Comparison of ENCODE assay signal across 8 cellular contexts in the genomic region with DNA sequence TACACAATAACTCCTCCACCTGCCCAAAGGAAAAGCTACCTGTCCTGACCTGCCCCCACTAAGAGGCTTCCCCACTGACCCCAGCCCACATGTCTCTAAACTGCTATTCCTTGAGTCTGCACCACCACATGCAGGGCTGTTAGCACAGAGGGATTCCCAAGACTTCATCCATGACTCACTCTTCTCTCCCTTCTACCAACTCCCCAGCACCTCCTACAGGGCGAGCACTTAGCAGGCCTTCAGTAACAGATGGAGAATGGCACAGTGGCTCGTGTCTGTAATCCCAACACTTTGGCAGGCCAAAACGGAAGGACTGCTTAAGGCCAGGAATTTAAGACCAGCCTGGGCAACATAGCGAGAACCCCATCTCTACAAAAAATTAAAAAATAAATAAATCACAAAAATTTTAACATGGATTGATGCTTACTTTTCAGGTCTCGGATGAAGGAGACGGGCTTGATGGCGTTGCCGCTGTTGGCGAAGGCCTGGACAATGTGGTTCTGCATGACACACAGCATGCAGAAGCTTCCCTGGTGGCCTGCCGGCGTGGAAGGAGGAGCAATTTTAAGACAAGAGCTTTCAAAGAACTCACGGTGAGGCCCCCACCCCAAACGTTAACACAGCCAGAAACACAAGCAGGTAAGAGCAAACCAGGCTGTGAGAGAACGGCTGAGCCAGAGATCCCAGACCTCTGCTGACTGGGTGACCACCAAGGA. TPM values are rescaled to one million over a fixed set of nuclear protein-coding genes. Genes with fewer than 3 reads are reported as not detected.
DNase-seq lines count a peak whose midpoint lies in the region; ATAC-seq and TF ChIP-seq lines count a peak whose summit lies in the region.

No MANE protein-coding gene starts in this region.

- peaks cover 67% of the 10 kb centered on the region for H3K4me1 Mint-ChIP-seq in CD4-positive, alpha-beta T cell (ENCODE audit: low read depth)

- WGBS in hepatocyte (ENCODE audit: low lambda C conversion rate, missing lambda C conversion rate) = 95% methylated on average over 14 of the region's 14 CpGs

- POLR2A ChIA-PET in CD4-positive, alpha-beta T cell (lab: Charles Lee) = interaction anchor here (2.2 kb wide), 1 partner anchor 9 kb away, joined by 10 read pairs; no protein-coding TSS in a partner anchor

- H3K36me3 Mint-ChIP-seq in CD4-positive, alpha-beta T cell (ENCODE audit: low read depth) = peaks cover 99% of the 10 kb centered on the region

- H3K27me3 ChIP-seq in CD4-positive, alpha-beta T cell (ENCODE audit: control insufficient read depth, insufficient read depth, low read length) = no peaks in the 10 kb centered on the region
- H3K27me3 ChIP-seq in H7 (ENCODE audit: control insufficient read depth, insufficient read depth, low read length) (no peaks in the 10 kb centered on the region), hepatocyte (no peaks in the 10 kb centered on the region), colonic mucosa (no peaks in the 10 kb centered on the region)

- H3K4me3 ChIP-seq in H7 (ENCODE audit: insufficient read depth, low read depth, low read length) = no peak overlapping the region
- H3K4me3 ChIP-seq in WI38 (ENCODE audit: low read depth, low read length) = no peak overlapping the region
- no peak overlapping the region for H3K4me3 ChIP-seq in hepatocyte
- no peak overlapping the region for H3K4me3 ChIP-seq in colonic mucosa

- peak overlapping the region; percentile 91 for H3K27ac Mint-ChIP-seq in CD4-positive, alpha-beta T cell

- H3K9me3 Mint-ChIP-seq in CD4-positive, alpha-beta T cell = no peaks in the 10 kb centered on the region

- intact Hi-C loops in CD4-positive, alpha-beta T cell (cut with DNase I, micrococcal nuclease) = no loop called here
- intact Hi-C loops in colonic mucosa (cut with DNase I) = no loop called here

- CTCF ChIA-PET in CD4-positive, alpha-beta T cell (lab: Charles Lee) = interaction anchor here (1.0 kb wide), 1 partner anchor 121 kb away, joined by 3 read pairs; no protein-coding TSS in a partner anchor

- no peak overlapping the region for H3K4me2 ChIP-seq in hepatocyte

- TF ChIP-seq CTCF in CD4-positive, alpha-beta T cell (IDR thresholded peaks at IDR 0.05) = no peak
- TF ChIP-seq CTCF in WI38 (IDR thresholded peaks at IDR 0.05; ENCODE audit: low read depth, low read length) (peak; percentile 46; the same call in 1 of the 2 replicates), hepatocyte (IDR thresholded peaks at IDR 0.05; ENCODE audit: poor library complexity) (no peak), colonic mucosa (IDR thresholded peaks at IDR 0.05) (no peak)

- H3K27ac ChIP-seq in CD4-positive, alpha-beta T cell (ENCODE audit: low read depth, low read length) = no peak overlapping the region
- H3K27ac ChIP-seq in hepatocyte = no peak overlapping the region
- no peak overlapping the region for H3K27ac ChIP-seq in colonic mucosa

- no peak overlapping the region for H2AFZ ChIP-seq in hepatocyte

- no peak overlapping the region for H3K4me3 Mint-ChIP-seq in CD4-positive, alpha-beta T cell

- no peaks in the 10 kb centered on the region for H3K9me3 ChIP-seq in CD4-positive, alpha-beta T cell (ENCODE audit: control insufficient read depth, low read length)
- H3K9me3 ChIP-seq in hepatocyte (ENCODE audit: low read depth) = no peaks in the 10 kb centered on the region
- H3K9me3 ChIP-seq in colonic mucosa = no peaks in the 10 kb centered on the region

- no peaks in the 10 kb centered on the region for H3K27me3 Mint-ChIP-seq in CD4-positive, alpha-beta T cell

- H3K4me1 ChIP-seq in hepatocyte (ENCODE audit: insufficient read depth) (no peaks in the 10 kb centered on the region), colonic mucosa (no peaks in the 10 kb centered on the region)

- H3K36me3 ChIP-seq in H7 (replicated peaks; ENCODE audit: control insufficient read depth, insufficient read depth, low read length) (peaks cover 54% of the 10 kb centered on the region), hepatocyte (replicated peaks; ENCODE audit: insufficient read depth, low read depth) (peaks cover 1% of the 10 kb centered on the region), colonic mucosa (peaks cover 18% of the 10 kb centered on the region)

- peak in 1 of 10 experiments; percentile 16 for DNase-seq in CD4-positive, alpha-beta T cell
- DNase-seq in H7 (peak; percentile 66), hepatocyte (ENCODE audit: low spot score) (peak; percentile 26), NCI-H1092 treated with DMSO at 0.1 percent for 48 hours (lab: John Stamatoyannopoulos, UW) (no peak), cerebellar nuclear complex (lab: John Stamatoyannopoulos, UW) (no peak), colonic mucosa (no peak)

- H3K79me2 ChIP-seq in hepatocyte = peaks cover 32% of the 10 kb centered on the region

- no peaks in the 10 kb centered on the region for H3K9me2 ChIP-seq in hepatocyte (replicated peaks; ENCODE audit: insufficient read depth)

- no peaks in the 10 kb centered on the region for H4K20me1 ChIP-seq in hepatocyte (ENCODE audit: insufficient read depth, poor library complexity, severe bottlenecking)

- ATAC-seq in CD4-positive, alpha-beta T cell (ENCODE audit: poor library complexity) = peak; percentile 53
- no peak for ATAC-seq in GM18870 (IDR thresholded peaks at IDR 0.05; ENCODE audit: unreplicated experiment)

- no peak overlapping the region for H3K9ac ChIP-seq in colonic mucosa (ENCODE audit: low read depth in 2 of 2, low read length in 2 of 2)

RNA-seq across cellular contexts. Expression of a gene that starts 12.0 kb away (rescaled TPM):
- 100 to 1,000 TPM; 489 to 494 TPM for total RNA-seq in CD4-positive, alpha-beta T cell
- total RNA-seq in H7 (2014; rRNA removed; shearing (Covaris generic)) = 24.6 and 32.8 TPM in 2 replicates
- 17.7 and 20.9 TPM in 2 replicates for total RNA-seq in hepatocyte
- 26.2 and 31.6 TPM in 2 replicates for polyA plus RNA-seq in hepatocyte
- total RNA-seq in colonic mucosa = 10 to 100 TPM; 27.4 to 32.6 TPM

RNA-seq across cellular contexts. Expression of a gene that starts 46.6 kb away (rescaled TPM):
- total RNA-seq in CD4-positive, alpha-beta T cell = 100 to 1,000 TPM; 521 to 525 TPM
- total RNA-seq in H7 (2014; rRNA removed; shearing (Covaris generic)) = 10.3 and 11.3 TPM in 2 replicates
- total RNA-seq in hepatocyte (37.5 and 44.4 TPM in 2 replicates), colonic mucosa (10 to 100 TPM; 54.6 to 68.9 TPM)
- polyA plus RNA-seq in hepatocyte = 38.5 and 47.6 TPM in 2 replicates

Comparison
In these comparisons a context has a peak if more than half of its experiments do, and no peak if none do; other contexts are left out.
1. DNase-seq: peak in H7 (single experiment) and hepatocyte (single experiment); none in NCI-H1092 treated with DMSO at 0.1 percent for 48 hours (single experiment), cerebellar nuclear complex (0 of 2) and colonic mucosa (single experiment).
2. RNA of a gene that starts 12.0 kb away (total RNA-seq): 489 to 494 TPM in CD4-positive, alpha-beta T cell; 27.4 to 32.6 TPM in colonic mucosa, 24.6 to 32.8 TPM in H7 and 17.7 to 20.9 TPM in hepatocyte; every median in the first group is over 10 times any median in the second.
3. RNA of a gene that starts 46.6 kb away (total RNA-seq): 521 to 525 TPM in CD4-positive, alpha-beta T cell; 54.6 to 68.9 TPM in colonic mucosa, 37.5 to 44.4 TPM in hepatocyte and 10.3 to 11.3 TPM in H7; every median in the first group is over 4 times any median in the second.